In the genomic region with DNA sequence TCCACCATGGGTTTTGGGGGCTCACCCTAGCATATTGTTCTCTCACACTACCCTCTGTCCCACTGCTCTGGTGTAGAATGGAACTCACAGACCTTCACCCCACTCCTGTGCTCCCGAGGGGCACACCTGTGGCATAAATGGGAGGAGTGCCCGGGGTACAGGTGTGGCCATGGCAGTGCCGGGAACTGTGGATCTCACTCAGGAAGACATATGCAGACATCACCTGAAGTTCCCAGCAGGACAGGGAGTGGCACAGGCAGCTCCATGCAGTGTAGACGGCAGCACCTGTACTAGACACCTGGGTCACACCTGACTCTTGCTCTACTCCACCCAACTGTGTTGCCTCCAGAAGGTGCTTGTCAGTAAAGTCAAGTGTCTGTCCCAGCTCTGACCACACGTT, we compare ENCODE assay signal across 22 cellular contexts.
"Had no signal": no experiment of that assay in that cellular context is flagged by ENCODE, and none has a peak within 500 bp of the region (broad histone marks: within the 10 kb centered on the region; RNA-seq: fewer than 3 reads in every experiment).

No MANE protein-coding gene starts in this region.

- FAIRE-seq: colon, keratinocyte had no signal

- H3K27ac ChIP-seq: dorsolateral prefrontal cortex, gastrocnemius medialis, neutrophil, parathyroid adenoma, prostate gland, right atrium auricular region, thoracic aorta, transverse colon, vagina had no signal

- H3K36me3 ChIP-seq: gastrocnemius medialis, neutrophil, prostate gland, right atrium auricular region, thoracic aorta, transverse colon, vagina had no signal

- ATAC-seq: gastrocnemius medialis; natural killer cell treated with Interleukin-12 subunit alpha and Interleukin-12 subunit beta and Interleukin-15 and Interleukin-18, amount 100 ng/mL, for 72 hours; sciatic nerve; stimulated activated effector memory CD8-positive, alpha-beta T cell treated with anti-CD3 and anti-CD28 coated beads, Interleukin-12 subunit alpha, Interleukin-12 subunit beta, amount 100 ng/mL, for 72 hours had no signal

- H3K4me1 ChIP-seq: gastrocnemius medialis, prostate gland, transverse colon had no signal

- H3K27me3 ChIP-seq: dorsolateral prefrontal cortex, gastrocnemius medialis, right atrium auricular region, transverse colon, vagina had no signal

- DNase-seq: dorsolateral prefrontal cortex; effector CD4-positive, alpha-beta T cell; foreskin fibroblast; gastrocnemius medialis; head of caudate nucleus; naive B cell; stimulated activated CD4-positive, alpha-beta T cell treated with anti-CD3 and anti-CD28 coated beads, Interleukin-2, amount 100 ng/mL, for 24 hours; stimulated activated CD4-positive, alpha-beta T cell treated with anti-CD3 and anti-CD28 coated beads, Interleukin-4, amount 100 ng/mL, for 24 hours; stimulated activated naive CD4-positive, alpha-beta T cell treated with Interleukin-2 at 50 U/mL for 16 hours; transverse colon had no signal

- H3K4me3 ChIP-seq: dorsolateral prefrontal cortex, gastrocnemius medialis, lung, prostate gland, right atrium auricular region, thoracic aorta, transverse colon, vagina had no signal

- H3K9me3 ChIP-seq: gastrocnemius medialis, neutrophil, prostate gland, right atrium auricular region, thoracic aorta, transverse colon, vagina had no signal
